ENCODE assay signal across 11 cellular contexts in genomic region chr11:119615879-119616190, GRCh38.
DNase-seq lines count a peak whose midpoint lies in the region; ATAC-seq and TF ChIP-seq lines count a peak whose summit lies in the region.
"Had no signal": no experiment of that assay in that cellular context is flagged by ENCODE, and none has a peak within 500 bp of the region (broad histone marks: within the 10 kb centered on the region; RNA-seq: fewer than 3 reads in every experiment).

No MANE protein-coding gene starts in this region.

- DNase-seq in activated CD4-positive, alpha-beta T cell treated with anti-CD3 and anti-CD28 coated beads for 36 hours: no peak
- no peak for DNase-seq in activated CD4-positive, alpha-beta T cell treated with anti-CD3 and anti-CD28 coated beads, Interleukin-2, amount 50 U/mL, for 48 hours
- no peak for DNase-seq in RWPE2 (ENCODE audit: low spot score)
- no peak for DNase-seq in SW480 (ENCODE audit: low spot score)
- no peak for DNase-seq in NCI-H1436 (lab: John Stamatoyannopoulos, UW)
- no peak for DNase-seq in progenitor cell of endocrine pancreas (ENCODE audit: low spot score, unreplicated experiment)
- DNase-seq: activated naive CD4-positive, alpha-beta T cell; left ventricle myocardium superior had no signal

- POLR2A ChIA-PET in activated CD4-positive, alpha-beta T cell treated with anti-CD3 and anti-CD28 coated beads for 36 hours (lab: Charles Lee): no interaction called here

- H3K4me3 ChIP-seq in RWPE2 (ENCODE audit: severe bottlenecking): no peak overlapping the region
- H3K4me3 ChIP-seq: MG63 had no signal

- peaks cover 4% of the 10 kb centered on the region for H3K4me1 Mint-ChIP-seq in activated CD4-positive, alpha-beta T cell treated with anti-CD3 and anti-CD28 coated beads for 36 hours
- H3K4me1 Mint-ChIP-seq in progenitor cell of endocrine pancreas (ENCODE audit: low read depth): peaks cover 20% of the 10 kb centered on the region

- no peaks in the 10 kb centered on the region for H3K9me3 ChIP-seq in RWPE2 (ENCODE audit: severe bottlenecking)
- H3K9me3 ChIP-seq: MG63 had no signal

- no peaks in the 10 kb centered on the region for H3K36me3 ChIP-seq in RWPE2 (ENCODE audit: low read depth)
- H3K36me3 ChIP-seq: MG63 had no signal

- intact Hi-C loops in activated CD4-positive, alpha-beta T cell treated with anti-CD3 and anti-CD28 coated beads for 36 hours (cut with DNase I, micrococcal nuclease): no loop called here

- H3K4me3 Mint-ChIP-seq in activated CD4-positive, alpha-beta T cell treated with anti-CD3 and anti-CD28 coated beads for 36 hours: no peak overlapping the region
- no peak overlapping the region for H3K4me3 Mint-ChIP-seq in progenitor cell of endocrine pancreas (ENCODE audit: low read depth)

- H3K27ac ChIP-seq in RWPE2 (ENCODE audit: poor library complexity, severe bottlenecking) (peak overlapping the region; percentile 73), temporal lobe (ENCODE audit: low read depth, low read length) (peak overlapping the region; percentile 94)

- peak; percentile 36 for ATAC-seq in activated CD4-positive, alpha-beta T cell treated with anti-CD3 and anti-CD28 coated beads for 36 hours
- ATAC-seq in RWPE2 (ENCODE audit: low read depth) (peak; percentile 74), esophagus mucosa (peak; percentile 71)

- peaks cover 7% of the 10 kb centered on the region for H3K27me3 Mint-ChIP-seq in activated CD4-positive, alpha-beta T cell treated with anti-CD3 and anti-CD28 coated beads for 36 hours
- peaks cover 36% of the 10 kb centered on the region for H3K27me3 Mint-ChIP-seq in progenitor cell of endocrine pancreas

- no peak for TF ChIP-seq CTCF in RWPE2 (IDR thresholded peaks at IDR 0.05; ENCODE audit: poor library complexity, severe bottlenecking)
- TF ChIP-seq CTCF in progenitor cell of endocrine pancreas (IDR thresholded peaks at IDR 0.05; ENCODE audit: unreplicated experiment): no peak

- no peaks in the 10 kb centered on the region for H3K9me3 Mint-ChIP-seq in activated CD4-positive, alpha-beta T cell treated with anti-CD3 and anti-CD28 coated beads for 36 hours (ENCODE audit: low read depth)
- no peaks in the 10 kb centered on the region for H3K9me3 Mint-ChIP-seq in progenitor cell of endocrine pancreas (ENCODE audit: low read depth)

- CTCF ChIA-PET in activated CD4-positive, alpha-beta T cell treated with anti-CD3 and anti-CD28 coated beads for 36 hours (lab: Charles Lee): no interaction called here

- no peaks in the 10 kb centered on the region for H3K27me3 ChIP-seq in RWPE2 (ENCODE audit: insufficient read depth, poor library complexity, severe bottlenecking)
- H3K27me3 ChIP-seq: MG63 had no signal

- H3K27ac Mint-ChIP-seq in activated CD4-positive, alpha-beta T cell treated with anti-CD3 and anti-CD28 coated beads for 36 hours: no peak overlapping the region
- H3K27ac Mint-ChIP-seq in progenitor cell of endocrine pancreas: no peak overlapping the region

- no peaks in the 10 kb centered on the region for H3K36me3 Mint-ChIP-seq in activated CD4-positive, alpha-beta T cell treated with anti-CD3 and anti-CD28 coated beads for 36 hours (ENCODE audit: low read depth)
- H3K36me3 Mint-ChIP-seq in progenitor cell of endocrine pancreas (ENCODE audit: insufficient read depth): no peaks in the 10 kb centered on the region

- H3K4me1 ChIP-seq in RWPE2 (ENCODE audit: insufficient read depth, poor library complexity, severe bottlenecking): peaks cover 12% of the 10 kb centered on the region
